Comparison of ENCODE assay signal across 1 cellular context in the genomic region with DNA sequence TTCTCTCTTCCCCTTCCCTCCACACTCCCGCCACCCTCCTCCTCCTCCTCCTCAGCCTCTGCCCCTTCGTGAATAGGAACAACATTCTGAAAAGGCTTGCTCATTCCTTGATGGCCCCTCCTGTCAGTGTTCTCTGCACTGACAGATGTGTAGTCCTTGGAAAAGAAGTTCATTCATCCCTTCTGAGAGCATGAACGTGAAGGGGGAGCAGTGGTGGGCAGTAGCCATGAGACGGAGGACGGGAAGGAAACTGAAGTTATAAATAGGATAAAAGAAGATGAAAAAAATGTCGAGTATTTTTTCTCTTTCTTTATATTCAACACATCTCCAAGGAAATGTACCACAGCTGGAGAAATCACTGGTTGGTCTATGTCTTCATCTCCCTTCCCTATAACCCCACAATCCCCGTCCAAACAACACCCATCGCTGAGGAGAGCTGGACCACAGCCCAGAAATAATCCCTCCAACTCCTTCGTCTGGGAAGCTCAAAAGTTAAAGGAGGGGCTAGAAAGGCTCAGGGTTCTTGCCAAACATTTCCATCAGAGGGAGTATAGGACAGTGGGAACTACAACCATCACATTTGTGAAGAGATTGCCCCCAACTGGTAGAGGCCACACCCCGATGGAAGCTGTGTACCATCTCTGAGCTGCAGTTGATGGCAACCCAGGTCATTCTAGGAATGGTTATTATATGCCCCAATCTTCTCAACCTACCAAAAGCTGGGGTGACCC.
TF ChIP-seq lines count a peak whose summit lies in the region.

No MANE protein-coding gene starts in this region.

TF ChIP-seq in SK-N-SH treated with all-trans-retinoic acid at 6 μM for 48 hours, 23 proteins besides CTCF, POLR2A, EP300 and RAD21 (continued from another document):
- TF ChIP-seq, protein P1, sequence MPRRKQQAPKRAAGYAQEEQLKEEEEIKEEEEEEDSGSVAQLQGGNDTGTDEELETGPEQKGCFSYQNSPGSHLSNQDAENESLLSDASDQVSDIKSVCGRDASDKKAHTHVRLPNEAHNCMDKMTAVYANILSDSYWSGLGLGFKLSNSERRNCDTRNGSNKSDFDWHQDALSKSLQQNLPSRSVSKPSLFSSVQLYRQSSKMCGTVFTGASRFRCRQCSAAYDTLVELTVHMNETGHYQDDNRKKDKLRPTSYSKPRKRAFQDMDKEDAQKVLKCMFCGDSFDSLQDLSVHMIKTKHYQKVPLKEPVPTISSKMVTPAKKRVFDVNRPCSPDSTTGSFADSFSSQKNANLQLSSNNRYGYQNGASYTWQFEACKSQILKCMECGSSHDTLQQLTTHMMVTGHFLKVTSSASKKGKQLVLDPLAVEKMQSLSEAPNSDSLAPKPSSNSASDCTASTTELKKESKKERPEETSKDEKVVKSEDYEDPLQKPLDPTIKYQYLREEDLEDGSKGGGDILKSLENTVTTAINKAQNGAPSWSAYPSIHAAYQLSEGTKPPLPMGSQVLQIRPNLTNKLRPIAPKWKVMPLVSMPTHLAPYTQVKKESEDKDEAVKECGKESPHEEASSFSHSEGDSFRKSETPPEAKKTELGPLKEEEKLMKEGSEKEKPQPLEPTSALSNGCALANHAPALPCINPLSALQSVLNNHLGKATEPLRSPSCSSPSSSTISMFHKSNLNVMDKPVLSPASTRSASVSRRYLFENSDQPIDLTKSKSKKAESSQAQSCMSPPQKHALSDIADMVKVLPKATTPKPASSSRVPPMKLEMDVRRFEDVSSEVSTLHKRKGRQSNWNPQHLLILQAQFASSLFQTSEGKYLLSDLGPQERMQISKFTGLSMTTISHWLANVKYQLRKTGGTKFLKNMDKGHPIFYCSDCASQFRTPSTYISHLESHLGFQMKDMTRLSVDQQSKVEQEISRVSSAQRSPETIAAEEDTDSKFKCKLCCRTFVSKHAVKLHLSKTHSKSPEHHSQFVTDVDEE (CRISPR knock-in tag; IDR thresholded peaks at IDR 0.05) = no peak
- TF ChIP-seq ESRRG (CRISPR knock-in tag; IDR thresholded peaks at IDR 0.05) (no peak), SNAI2 (CRISPR knock-in tag; IDR thresholded peaks at IDR 0.05) (no peak), CSDC2 (CRISPR knock-in tag; IDR thresholded peaks at IDR 0.05) (no peak), ZNF565 (CRISPR knock-in tag; conservative IDR thresholded peaks at IDR 0.05; ENCODE audit: low read depth) (no peak), GLIS3 (CRISPR knock-in tag; IDR thresholded peaks at IDR 0.05) (no peak)
